In genomic region chr3:48518069-48518468, GRCh38 we compare ENCODE assay signal across 27 cellular contexts. TPM values are rescaled to one million over a fixed set of nuclear protein-coding genes. Genes with fewer than 3 reads are reported as not detected.
DNase-seq lines count a peak whose midpoint lies in the region; ATAC-seq and TF ChIP-seq lines count a peak whose summit lies in the region.
"Had no signal": no experiment of that assay in that cellular context is flagged by ENCODE, and none has a peak within 500 bp of the region (broad histone marks: within the 10 kb centered on the region; RNA-seq: fewer than 3 reads in every experiment).

No MANE protein-coding gene starts in this region.

- POLR2A ChIA-PET in WTC11 (lab: Charles Lee) = no interaction called here

- intact Hi-C loops in CD14-positive monocyte (cut with micrococcal nuclease) = no loop called here
- intact Hi-C loops in posterior vena cava (cut with DNase I) = no loop called here
- intact Hi-C loops in head of caudate nucleus (cut with DNase I) = no loop called here

- no peaks in the 10 kb centered on the region for H3K9me3 Mint-ChIP-seq in T-helper 2 cell treated with Interferon-gamma antibody and Interleukin-4, amounts not matched to agents 5 μg/mL and 100 μg/mL, for 36 hours
- no peaks in the 10 kb centered on the region for H3K9me3 Mint-ChIP-seq in CD14-positive monocyte
- no peaks in the 10 kb centered on the region for H3K9me3 Mint-ChIP-seq in WTC11
- H3K9me3 Mint-ChIP-seq in mesothelial cell of epicardium = no peaks in the 10 kb centered on the region
- H3K9me3 Mint-ChIP-seq: naive B cell had no signal

- H3K4me1 Mint-ChIP-seq in T-helper 2 cell treated with Interferon-gamma antibody and Interleukin-4, amounts not matched to agents 5 μg/mL and 100 μg/mL, for 36 hours (ENCODE audit: low read depth) = peaks cover 52% of the 10 kb centered on the region
- H3K4me1 Mint-ChIP-seq in CD14-positive monocyte (peaks cover 18% of the 10 kb centered on the region), WTC11 (no peaks in the 10 kb centered on the region), mesothelial cell of epicardium (peaks cover 5% of the 10 kb centered on the region)

- H3K27me3 Mint-ChIP-seq in T-helper 2 cell treated with Interferon-gamma antibody and Interleukin-4, amounts not matched to agents 5 μg/mL and 100 μg/mL, for 36 hours (ENCODE audit: low read depth) = no peaks in the 10 kb centered on the region
- H3K27me3 Mint-ChIP-seq in CD14-positive monocyte (ENCODE audit: low read depth in 3 of 3) (no peaks in the 10 kb centered on the region), WTC11 (ENCODE audit: low read depth) (no peaks in the 10 kb centered on the region), mesothelial cell of epicardium (ENCODE audit: low read depth) (no peaks in the 10 kb centered on the region)
- H3K27me3 Mint-ChIP-seq: naive B cell had no signal

- H3K4me3 Mint-ChIP-seq in T-helper 2 cell treated with Interferon-gamma antibody and Interleukin-4, amounts not matched to agents 5 μg/mL and 100 μg/mL, for 36 hours = no peak overlapping the region
- H3K4me3 Mint-ChIP-seq in CD14-positive monocyte (no peak overlapping the region), WTC11 (no peak overlapping the region), mesothelial cell of epicardium (no peak overlapping the region)
- H3K4me3 Mint-ChIP-seq: naive B cell had no signal

- H3K27ac Mint-ChIP-seq in T-helper 2 cell treated with Interferon-gamma antibody and Interleukin-4, amounts not matched to agents 5 μg/mL and 100 μg/mL, for 36 hours = peak overlapping the region; percentile 73
- H3K27ac Mint-ChIP-seq in CD14-positive monocyte (no peak overlapping the region), WTC11 (0 out of 2 replicates have a peak overlapping the region, but pooled peaks have one; percentile 41), mesothelial cell of epicardium (peak overlapping the region; percentile 89)
- H3K27ac Mint-ChIP-seq: naive B cell had no signal

- no peak for TF ChIP-seq CTCF in CD14-positive monocyte (IDR thresholded peaks at IDR 0.05)
- no peak for TF ChIP-seq CTCF in WTC11 (IDR thresholded peaks at IDR 0.05)
- TF ChIP-seq CTCF in mesothelial cell of epicardium (IDR thresholded peaks at IDR 0.05; ENCODE audit: unreplicated experiment) = no peak

- no peak for DNase-seq in T-helper 2 cell treated with Interferon-gamma antibody and Interleukin-4, amounts not matched to agents 5 μg/mL and 100 μg/mL, for 36 hours (ENCODE audit: low spot score)
- DNase-seq in T-helper 2 cell = no peak
- DNase-seq in CD14-positive monocyte (ENCODE audit: low spot score) = peak; percentile 0
- DNase-seq in WTC11 (ENCODE audit: low spot score) = no peak
- DNase-seq in mesothelial cell of epicardium (ENCODE audit: low spot score in 2 of 2, unreplicated experiment in 2 of 2) = no peak
- DNase-seq in posterior vena cava (ENCODE audit: low spot score) = no peak
- no peak for DNase-seq in head of caudate nucleus
- DNase-seq: 8988T; activated CD4-positive, alpha-beta T cell treated with anti-CD3 and anti-CD28 coated beads, Interleukin-2, amount 50 U/mL, for 4 hours; activated CD4-positive, CD25-positive, alpha-beta regulatory T cell; activated gamma-delta T cell; cortex of kidney; effector memory CD4-positive, alpha-beta T cell; erythroblast; left lung; naive B cell; NCI-H1694; NCI-H748 treated with DMSO at 0.1 percent for 48 hours; ovary; SJCRH30; stimulated activated CD4-positive, alpha-beta T cell treated with anti-CD3 and anti-CD28 coated beads, Interleukin-2, amount 100 ng/mL, for 24 hours; SW 1271; thyroid gland; uterus had no signal

- ATAC-seq in WTC11 (no peak), GM19452 (IDR thresholded peaks at IDR 0.05; ENCODE audit: unreplicated experiment) (no peak)

- peaks cover 6% of the 10 kb centered on the region for H3K36me3 Mint-ChIP-seq in T-helper 2 cell treated with Interferon-gamma antibody and Interleukin-4, amounts not matched to agents 5 μg/mL and 100 μg/mL, for 36 hours (ENCODE audit: low read depth)
- H3K36me3 Mint-ChIP-seq in CD14-positive monocyte (peaks cover 32 to 48% of the 10 kb centered on the region in 2 donors), WTC11 (peaks cover 15% of the 10 kb centered on the region; the same call in 1 of the 2 replicates), mesothelial cell of epicardium (peaks cover 3% of the 10 kb centered on the region)
- H3K36me3 Mint-ChIP-seq: naive B cell had no signal

- CTCF ChIA-PET in WTC11 (lab: Charles Lee) = interaction anchor here (1.5 kb wide), 1 partner anchor 31 kb away, joined by 3 read pairs; no protein-coding TSS in a partner anchor

TF ChIP-seq in WTC11, 78 proteins besides CTCF, POLR2A, EP300 and RAD21 (continues in another document):
- no peak for TF ChIP-seq MYBL2 (CRISPR knock-in tag; IDR thresholded peaks at IDR 0.05)
- TF ChIP-seq E2F1 (CRISPR knock-in tag; IDR thresholded peaks at IDR 0.05) = no peak
- TF ChIP-seq CREM (CRISPR knock-in tag; IDR thresholded peaks at IDR 0.05) = no peak
- no peak for TF ChIP-seq ZNF512 (CRISPR knock-in tag; IDR thresholded peaks at IDR 0.05; ENCODE audit: borderline replicate concordance)
- TF ChIP-seq HMGXB4 (CRISPR knock-in tag; IDR thresholded peaks at IDR 0.05) = no peak
- TF ChIP-seq ZNF219 (CRISPR knock-in tag; IDR thresholded peaks at IDR 0.05; ENCODE audit: borderline replicate concordance) = no peak
- TF ChIP-seq TP53 (CRISPR knock-in tag; IDR thresholded peaks at IDR 0.05) = no peak
- TF ChIP-seq ZNF671 (CRISPR knock-in tag; IDR thresholded peaks at IDR 0.05) = no peak
- TF ChIP-seq ZNF121 (CRISPR knock-in tag; IDR thresholded peaks at IDR 0.05) = no peak
- no peak for TF ChIP-seq ZNF423 (CRISPR knock-in tag; IDR thresholded peaks at IDR 0.05)
- no peak for TF ChIP-seq IRF2 (CRISPR knock-in tag; IDR thresholded peaks at IDR 0.05; ENCODE audit: borderline replicate concordance, low read depth)
- no peak for TF ChIP-seq ZNF263 (CRISPR knock-in tag; IDR thresholded peaks at IDR 0.05; ENCODE audit: low read depth)
- TF ChIP-seq OVOL2 (CRISPR knock-in tag; IDR thresholded peaks at IDR 0.05; ENCODE audit: borderline replicate concordance) = no peak
- TF ChIP-seq MXD4 (CRISPR knock-in tag; IDR thresholded peaks at IDR 0.05; ENCODE audit: borderline replicate concordance) = no peak
- no peak for TF ChIP-seq TEAD4 (CRISPR knock-in tag; IDR thresholded peaks at IDR 0.05)
- TF ChIP-seq E2F4 (CRISPR knock-in tag; IDR thresholded peaks at IDR 0.05; ENCODE audit: borderline replicate concordance, low read depth) = no peak

RNA-seq across cellular contexts. Expression of gene SHISA5, which starts 14.1 kb away (rescaled TPM):
- 100 to 1,000 TPM; 242 to 266 TPM for polyA plus RNA-seq in CD14-positive monocyte
- total RNA-seq in WTC11 (2021) = 137 to 165 TPM (median 158 TPM) in 3 replicates
- total RNA-seq in mesothelial cell of epicardium = 154 to 167 TPM (median 156 TPM) in 3 replicates
- total RNA-seq in posterior vena cava = 100 to 1,000 TPM; 142 to 147 TPM

RNA-seq across cellular contexts. Expression of gene PFKFB4, which starts 38.5 kb away (rescaled TPM):
- 10 to 100 TPM; 32.2 to 34.9 TPM for polyA plus RNA-seq in CD14-positive monocyte
- total RNA-seq in WTC11 (2021) = 18.0 to 26.8 TPM (median 26.7 TPM) in 3 replicates
- 18.2 to 22.3 TPM (median 19.4 TPM) in 3 replicates for total RNA-seq in mesothelial cell of epicardium
- 1 to 10 TPM; 2.0 to 4.5 TPM for total RNA-seq in posterior vena cava

RNA-seq across cellular contexts. Expression of gene UCN2, which starts 45.5 kb away (rescaled TPM):
- polyA plus RNA-seq in CD14-positive monocyte = not detected
- total RNA-seq in WTC11 (2021) (0.34 to 0.46 TPM in 2 of 3 replicates, not detected in the other), mesothelial cell of epicardium (0.22 to 0.60 TPM (median 0.57 TPM) in 3 replicates), posterior vena cava (not detected)
- total RNA-seq: ascending aorta, H1, thyroid gland had no signal

Comparison
In these comparisons a context has a peak if more than half of its experiments do, and no peak if none do; other contexts are left out.
1. H3K27ac Mint-ChIP-seq: peak in T-helper 2 cell treated with Interferon-gamma antibody and Interleukin-4, amounts not matched to agents 5 μg/mL and 100 μg/mL, for 36 hours (single experiment), WTC11 (single experiment) and mesothelial cell of epicardium (single experiment); none in CD14-positive monocyte (0 of 7).